Comparison of ENCODE assay signal across 14 cellular contexts in genomic region chr3:71380096-71380495, GRCh38.
DNase-seq lines count a peak whose midpoint lies in the region; ATAC-seq and TF ChIP-seq lines count a peak whose summit lies in the region.
"Had no signal": no experiment of that assay in that cellular context is flagged by ENCODE, and none has a peak within 500 bp of the region (broad histone marks: within the 10 kb centered on the region; RNA-seq: fewer than 3 reads in every experiment).

No MANE protein-coding gene starts in this region.

- H3K4me1 Mint-ChIP-seq in activated B cell treated with CpG ODN at 0.5 μM for 24 hours = peaks cover 80% of the 10 kb centered on the region

- no peaks in the 10 kb centered on the region for H3K27me3 Mint-ChIP-seq in activated B cell treated with CpG ODN at 0.5 μM for 24 hours

- H3K4me3 ChIP-seq in kidney epithelial cell (ENCODE audit: low read depth, low read length) = no peak overlapping the region
- H3K4me3 ChIP-seq: upper lobe of left lung had no signal

- DNase-seq in Right ventricle myocardium superior (no peak), cardiac septum (ENCODE audit: low spot score) (no peak), activated B cell treated with CpG ODN at 0.5 μM for 24 hours (no peak), kidney epithelial cell (ENCODE audit: low read depth) (no peak), mucosa of gallbladder (ENCODE audit: low spot score) (no peak), dermis blood vessel endothelial cell (no peak), HEK293T (ENCODE audit: extremely low spot score) (no peak), ecto neural progenitor cell (ENCODE audit: low spot score) (no peak)
- DNase-seq: amygdala, NCI-H2081, posterior cingulate gyrus, SHP77 treated with DMSO at 0.1 percent for 48 hours, upper lobe of left lung had no signal

- no peaks in the 10 kb centered on the region for H3K9me3 Mint-ChIP-seq in activated B cell treated with CpG ODN at 0.5 μM for 24 hours

- CTCF ChIA-PET in activated B cell treated with CpG ODN at 0.5 μM for 24 hours (lab: Charles Lee) (no interaction called here), HEK293T (lab: Yijun Ruan, JAX) (no interaction called here)

- TF ChIP-seq CTCF in activated B cell treated with CpG ODN at 0.5 μM for 24 hours (IDR thresholded peaks at IDR 0.05) (no peak), kidney epithelial cell (IDR thresholded peaks at IDR 0.05; ENCODE audit: insufficient read depth, low read length, poor library complexity, severe bottlenecking) (peak; percentile 13)

- H3K4me3 Mint-ChIP-seq in activated B cell treated with CpG ODN at 0.5 μM for 24 hours = no peak overlapping the region

- no peaks in the 10 kb centered on the region for H3K27me3 ChIP-seq in kidney epithelial cell (ENCODE audit: control insufficient read depth, insufficient read depth, low read length)
- H3K27me3 ChIP-seq: upper lobe of left lung had no signal

- H3K27ac Mint-ChIP-seq in activated B cell treated with CpG ODN at 0.5 μM for 24 hours = peak overlapping the region; percentile 24

- ATAC-seq in Right ventricle myocardium superior (ENCODE audit: poor library complexity) (peak; percentile 67), activated B cell treated with CpG ODN at 0.5 μM for 24 hours (ENCODE audit: low read depth) (no peak)
- ATAC-seq: esophagus mucosa had no signal

- no peaks in the 10 kb centered on the region for H3K36me3 Mint-ChIP-seq in activated B cell treated with CpG ODN at 0.5 μM for 24 hours (ENCODE audit: low read depth)

- intact Hi-C loops in Right ventricle myocardium superior (cut with DNase I) = no loop called here
- intact Hi-C loops in cardiac septum (cut with DNase I) = no loop called here
- intact Hi-C loops in activated B cell treated with CpG ODN at 0.5 μM for 24 hours (cut with micrococcal nuclease) = loop anchor here (1.0 kb wide), 1 partner anchor 8 kb away; no protein-coding TSS in a partner anchor

- POLR2A ChIA-PET in activated B cell treated with CpG ODN at 0.5 μM for 24 hours (lab: Charles Lee) (no interaction called here), HEK293T (lab: Yijun Ruan, JAX) (no interaction called here)

- no peaks in the 10 kb centered on the region for H3K36me3 ChIP-seq in kidney epithelial cell (ENCODE audit: control insufficient read depth, insufficient read depth, low read length)
- H3K36me3 ChIP-seq: upper lobe of left lung had no signal

TF ChIP-seq in HEK293T, 16 proteins besides CTCF, POLR2A, EP300 and RAD21:
- TF ChIP-seq HDGF (IDR thresholded peaks at IDR 0.05; ENCODE audit: borderline replicate concordance) (no peak), SUZ12 (IDR thresholded peaks at IDR 0.05) (no peak), LEF1 (IDR thresholded peaks at IDR 0.05; ENCODE audit: borderline replicate concordance) (no peak), FOXM1 (IDR thresholded peaks at IDR 0.05; ENCODE audit: borderline replicate concordance) (no peak), FOXK2 (IDR thresholded peaks at IDR 0.05) (no peak), BHLHE40 (IDR thresholded peaks at IDR 0.05; ENCODE audit: borderline replicate concordance) (no peak), L3MBTL2 (conservative IDR thresholded peaks at IDR 0.05) (no peak), PKNOX1 (IDR thresholded peaks at IDR 0.05) (no peak), TARDBP (IDR thresholded peaks at IDR 0.05) (no peak), SP1 (IDR thresholded peaks at IDR 0.05) (no peak), ELF4 (IDR thresholded peaks at IDR 0.05) (no peak), FOXA1 (IDR thresholded peaks at IDR 0.05) (no peak), CTBP1 (IDR thresholded peaks at IDR 0.05; ENCODE audit: borderline replicate concordance) (no peak), ZNF384 (IDR thresholded peaks at IDR 0.05) (no peak), NFRKB (IDR thresholded peaks at IDR 0.05) (no peak), ARNT (IDR thresholded peaks at IDR 0.05) (no peak)
TF ChIP-seq in HEK293T: peak in this region for 0.
